8 cellular contexts compared by ENCODE assay signal in genomic region chrX:54529559-54530357, GRCh38. TPM values are rescaled to one million over a fixed set of nuclear protein-coding genes. Genes with fewer than 3 reads are reported as not detected.
DNase-seq lines count a peak whose midpoint lies in the region; ATAC-seq and TF ChIP-seq lines count a peak whose summit lies in the region.

Gene GNL3L (plus strand): TSS chrX:54530219. CDS start chrX:54532567, 2,348 bp downstream.

- no peaks in the 10 kb centered on the region for H3K9me3 Mint-ChIP-seq in activated T-cell treated with anti-CD3 and anti-CD28 coated beads, Interleukin-2, amount 50 U/mL, for 24 hours

- peaks cover 4% of the 10 kb centered on the region for H3K27me3 Mint-ChIP-seq in activated T-cell treated with anti-CD3 and anti-CD28 coated beads, Interleukin-2, amount 50 U/mL, for 24 hours

- no peaks in the 10 kb centered on the region for H3K9me3 ChIP-seq in muscle layer of duodenum (ENCODE audit: control insufficient read depth in 1 of 2, low read length in 2 of 2)

- peak within 1 kb of the TSS; percentile 96 for H3K27ac Mint-ChIP-seq in activated T-cell treated with anti-CD3 and anti-CD28 coated beads, Interleukin-2, amount 50 U/mL, for 24 hours

- peaks cover 0 to 27% of the 10 kb centered on the region in 2 donors for H3K4me1 ChIP-seq in muscle layer of duodenum (ENCODE audit: control insufficient read depth in 1 of 2, insufficient read depth in 2 of 2, low read length in 2 of 2)

- peak within 1 kb of the TSS; percentile 82 for H3K27ac ChIP-seq in muscle layer of duodenum (ENCODE audit: low read length)

- ATAC-seq in GM21723 (IDR thresholded peaks at IDR 0.05; ENCODE audit: unreplicated experiment) (peak; percentile 81), esophagus mucosa (peak; percentile 92)

- no peaks in the 10 kb centered on the region for H3K27me3 ChIP-seq in muscle layer of duodenum (ENCODE audit: low read depth, low read length)

- peaks cover 51% of the 10 kb centered on the region for H3K36me3 Mint-ChIP-seq in activated T-cell treated with anti-CD3 and anti-CD28 coated beads, Interleukin-2, amount 50 U/mL, for 24 hours (ENCODE audit: low read depth)

- DNase-seq in DMS153 treated with DMSO at 0.1 percent for 48 hours (lab: John Stamatoyannopoulos, UW; ENCODE audit: unreplicated experiment) (peak; percentile 58), KG1 (lab: John Stamatoyannopoulos, UW) (peak; percentile 76)
- DNase-seq in activated T-cell treated with anti-CD3 and anti-CD28 coated beads, Interleukin-2, amount 50 U/mL, for 24 hours = peak; percentile 89
- peak; percentile 47 for DNase-seq in stimulated activated CD8-positive, alpha-beta memory T cell treated with anti-CD3 and anti-CD28 coated beads, Interleukin-7, amount 100 ng/mL, for 24 hours (ENCODE audit: low read depth)

- peaks cover 33% of the 10 kb centered on the region for H3K4me1 Mint-ChIP-seq in activated T-cell treated with anti-CD3 and anti-CD28 coated beads, Interleukin-2, amount 50 U/mL, for 24 hours (ENCODE audit: low read depth)

- H3K36me3 ChIP-seq in muscle layer of duodenum (ENCODE audit: control insufficient read depth in 1 of 2, insufficient read depth in 2 of 2, low read length in 2 of 2) = no peaks in the 10 kb centered on the region

- H3K4me3 ChIP-seq in muscle layer of duodenum (ENCODE audit: low read depth in 1 of 2, low read length in 2 of 2) = peak within 1 kb of the TSS; percentile 78 to 91

- H3K4me3 Mint-ChIP-seq in activated T-cell treated with anti-CD3 and anti-CD28 coated beads, Interleukin-2, amount 50 U/mL, for 24 hours = peak within 1 kb of the TSS; percentile 92

TF ChIP-seq in PFSK-1, 5 proteins besides CTCF, POLR2A, EP300 and RAD21:
- TF ChIP-seq TAF1 (IDR thresholded peaks at IDR 0.05; ENCODE audit: borderline replicate concordance, insufficient read depth, low read length) = peak; percentile 69
- no peak for TF ChIP-seq FOXP2 (optimal IDR thresholded peaks at IDR 0.05; ENCODE audit: borderline replicate concordance, extremely low read depth, extremely low read length, insufficient read depth)
- TF ChIP-seq SIN3A (IDR thresholded peaks at IDR 0.05; ENCODE audit: borderline replicate concordance, insufficient read depth, low read length) = peak; percentile 72; the same call in 1 of the 2 replicates
- TF ChIP-seq POLR2AphosphoS5 (IDR thresholded peaks at IDR 0.05; ENCODE audit: low read depth, low read length) = peak; percentile 75
- TF ChIP-seq REST (IDR thresholded peaks at IDR 0.05; ENCODE audit: insufficient read depth in 1 of 2, low read depth in 2 of 2, low read length in 2 of 2) = no peak

RNA-seq across cellular contexts. Expression of gene GNL3L, which starts in this region (rescaled TPM):
- polyA plus RNA-seq in PFSK-1 (2012; ENCODE audit: insufficient read length, low read depth) = 12.0 TPM
- total RNA-seq in esophagus mucosa = 25.7 TPM

Comparison
In these comparisons a context has a peak if more than half of its experiments do, and no peak if none do; other contexts are left out.
1. Peak in every context shown above with its lines: DNase-seq, ATAC-seq, H3K4me3 ChIP-seq and H3K27ac ChIP-seq.